In genomic region chr19:46786236-46787039, GRCh38 we compare ENCODE assay signal across 8 cellular contexts. TPM values are rescaled to one million over a fixed set of nuclear protein-coding genes. Genes with fewer than 3 reads are reported as not detected.
DNase-seq lines count a peak whose midpoint lies in the region; ATAC-seq and TF ChIP-seq lines count a peak whose summit lies in the region.

No MANE protein-coding gene starts in this region.

- H3K27ac Mint-ChIP-seq in chondrocyte (ENCODE audit: unreplicated experiment) = peak overlapping the region; percentile 100

- peak overlapping the region; percentile 99 for H3K4me3 Mint-ChIP-seq in chondrocyte (ENCODE audit: unreplicated experiment)

- no peak for TF ChIP-seq CTCF in chondrocyte (IDR thresholded peaks at IDR 0.05)

- DNase-seq in AG20443 (ENCODE audit: low spot score) (peak; percentile 81), NCI-H2171 (lab: John Stamatoyannopoulos, UW) (peak; percentile 19), chondrocyte (ENCODE audit: low spot score) (no peak), left lobe of liver (ENCODE audit: low spot score) (peak; percentile 56)
- peak; percentile 74 for DNase-seq in stimulated activated CD4-positive, alpha-beta T cell treated with anti-CD3 and anti-CD28 coated beads, Interleukin-4, amount 100 ng/mL, for 1 hour

- ATAC-seq in GM21381 (IDR thresholded peaks at IDR 0.05; ENCODE audit: unreplicated experiment) = peak; percentile 37
- ATAC-seq in activated CD4-positive, CD25-positive, alpha-beta regulatory T cell treated with anti-CD3 and anti-CD28 coated beads, Interleukin-2, amount 50 U/mL, for 24 hours = peak; percentile 62 to 66
- ATAC-seq in left lobe of liver = peak; percentile 40
- ATAC-seq in GM18867 (IDR thresholded peaks at IDR 0.05; ENCODE audit: unreplicated experiment) = no peak

- peaks cover 37% of the 10 kb centered on the region for H3K4me1 Mint-ChIP-seq in chondrocyte (ENCODE audit: low read depth)

- no peaks in the 10 kb centered on the region for H3K27me3 Mint-ChIP-seq in chondrocyte (ENCODE audit: low read depth)

- H3K36me3 Mint-ChIP-seq in chondrocyte (ENCODE audit: low read depth) = peaks cover 30% of the 10 kb centered on the region

- no peaks in the 10 kb centered on the region for H3K9me3 Mint-ChIP-seq in chondrocyte (ENCODE audit: low read depth)

RNA-seq across cellular contexts. Expression of gene SLC1A5, which starts 2.0 kb away (rescaled TPM):
- 77.3 to 310 TPM (median 304 TPM) in 3 replicates for total RNA-seq in chondrocyte
- total RNA-seq in left lobe of liver = 3.8 TPM

RNA-seq across cellular contexts. Expression of gene STRN4, which starts 40.2 kb away (rescaled TPM):
- 69.8 to 77.3 TPM (median 76.7 TPM) in 3 replicates for total RNA-seq in chondrocyte
- 24.1 TPM for total RNA-seq in left lobe of liver

RNA-seq across cellular contexts. Expression of gene FKRP, which starts 40.6 kb away (rescaled TPM):
- 25.2 to 27.7 TPM (median 26.6 TPM) in 3 replicates for total RNA-seq in chondrocyte
- 6.6 TPM for total RNA-seq in left lobe of liver

Comparison
In these comparisons a context has a peak if more than half of its experiments do, and no peak if none do; other contexts are left out.
1. RNA of gene SLC1A5, which starts 2.0 kb away (total RNA-seq): 77.3 to 310 TPM in chondrocyte; 3.8 TPM in left lobe of liver (single experiment); every median in the first group is over 10 times any median in the second.